19 cellular contexts compared by ENCODE assay signal in the genomic region with DNA sequence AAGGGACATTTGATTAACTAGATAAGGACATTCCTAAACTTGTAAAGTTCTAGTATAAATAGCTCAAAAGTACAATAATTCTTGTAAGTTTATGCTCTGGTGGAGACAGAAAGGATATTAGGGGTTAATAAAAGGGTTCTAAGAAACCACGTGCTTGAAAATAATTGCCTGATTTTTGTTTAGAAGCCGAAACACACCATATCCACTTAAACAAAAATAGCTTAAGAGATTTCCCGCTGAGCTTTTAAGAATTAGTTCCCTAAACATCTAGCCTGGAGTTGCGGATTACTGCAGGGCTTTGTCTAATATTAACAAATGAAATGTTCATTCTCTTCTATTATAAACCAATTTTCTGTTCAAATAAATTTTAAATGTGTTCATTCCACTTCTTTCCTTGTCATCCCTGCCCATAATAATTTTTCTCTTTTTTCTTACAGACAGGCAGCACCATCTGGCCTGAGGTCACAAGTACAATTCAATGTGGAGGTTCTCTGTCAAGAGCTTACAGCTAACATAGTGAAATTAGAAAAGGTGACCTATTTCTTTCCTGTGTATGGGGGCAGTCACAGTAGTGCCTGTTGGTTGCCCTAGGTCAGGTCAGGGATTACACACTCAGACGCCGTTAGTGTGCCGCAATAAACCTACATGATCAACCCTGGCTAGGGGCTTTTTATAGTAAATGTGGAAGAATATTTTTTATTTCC.
DNase-seq lines count a peak whose midpoint lies in the region; ATAC-seq and TF ChIP-seq lines count a peak whose summit lies in the region.
"Had no signal": no experiment of that assay in that cellular context is flagged by ENCODE, and none has a peak within 500 bp of the region (broad histone marks: within the 10 kb centered on the region; RNA-seq: fewer than 3 reads in every experiment).

No MANE protein-coding gene starts in this region.

- peaks cover 18% of the 10 kb centered on the region for H3K4me1 ChIP-seq in adipocyte (ENCODE audit: control insufficient read depth, insufficient read depth, low read length)
- H3K4me1 ChIP-seq in mesendoderm (ENCODE audit: control insufficient read depth, low read depth, low read length) = no peaks in the 10 kb centered on the region
- peaks cover 21% of the 10 kb centered on the region for H3K4me1 ChIP-seq in testis
- H3K4me1 ChIP-seq: BLaER1 had no signal

- H2BK120ac ChIP-seq in mesendoderm (ENCODE audit: low read depth, low read length) = no peak overlapping the region

- no peak overlapping the region for H3K23ac ChIP-seq in mesendoderm (ENCODE audit: low read length)

- H3K56ac ChIP-seq in mesendoderm (ENCODE audit: low read length) = no peak overlapping the region

- H3K36me3 Mint-ChIP-seq in activated CD8-positive, alpha-beta T cell treated with anti-CD3 and anti-CD28 coated beads, Interleukin-2, amount 10 ng/mL, durations not matched to agents 7 days and 5 days (ENCODE audit: low read depth) = peaks cover 10% of the 10 kb centered on the region

- H3K4me2 ChIP-seq in mesendoderm (ENCODE audit: low read length) = no peak overlapping the region
- H3K4me2 ChIP-seq: BLaER1, GM23338 had no signal

- TF ChIP-seq CTCF in testis (IDR thresholded peaks at IDR 0.05) = no peak

- H3K9me3 ChIP-seq in adipocyte (ENCODE audit: control insufficient read depth, low read length) = no peaks in the 10 kb centered on the region
- H3K9me3 ChIP-seq in testis = no peaks in the 10 kb centered on the region
- H3K9me3 ChIP-seq: BLaER1 had no signal

- H3K27me3 Mint-ChIP-seq in activated CD8-positive, alpha-beta T cell treated with anti-CD3 and anti-CD28 coated beads, Interleukin-2, amount 10 ng/mL, durations not matched to agents 7 days and 5 days (ENCODE audit: low read depth) = no peaks in the 10 kb centered on the region

- H2AK5ac ChIP-seq in mesendoderm (ENCODE audit: low read length) = no peak overlapping the region

- peak; percentile 40 for DNase-seq in DMS 273 (lab: John Stamatoyannopoulos, UW; ENCODE audit: unreplicated experiment)
- DNase-seq in DMS 273 treated with DMSO at 0.1 percent for 48 hours (lab: John Stamatoyannopoulos, UW) = no peak
- DNase-seq in adipocyte (ENCODE audit: low read depth) = no peak
- no peak for DNase-seq in mesendoderm
- no peak for DNase-seq in testis
- DNase-seq in EL = no peak
- no peak for DNase-seq in activated CD8-positive, alpha-beta T cell treated with anti-CD3 and anti-CD28 coated beads, Interleukin-2, amount 10 ng/mL, durations not matched to agents 7 days and 5 days
- no peak for DNase-seq in kidney tubule cell (ENCODE audit: low spot score)
- DNase-seq: activated CD4-positive, CD25-positive, alpha-beta regulatory T cell; activated gamma-delta T cell; DMS53; effector CD4-positive, alpha-beta T cell; NCI-H187; stimulated activated CD4-positive, alpha-beta T cell treated with anti-CD3 and anti-CD28 coated beads, Interleukin-1b, Interleukin-23, amount 100 ng/mL, for 48 hours; trophoblast cell had no signal

- peaks cover 98% of the 10 kb centered on the region for H3K36me3 ChIP-seq in adipocyte (ENCODE audit: control insufficient read depth, insufficient read depth, low read length, severe bottlenecking)
- no peaks in the 10 kb centered on the region for H3K36me3 ChIP-seq in mesendoderm (ENCODE audit: control insufficient read depth, insufficient read depth, low read length)
- no peaks in the 10 kb centered on the region for H3K36me3 ChIP-seq in testis (ENCODE audit: low read depth, missing control alignments)
- H3K36me3 ChIP-seq: BLaER1 had no signal

- no peak overlapping the region for H3K4me3 ChIP-seq in adipocyte (ENCODE audit: low read length)
- H3K4me3 ChIP-seq in mesendoderm (ENCODE audit: low read length) = no peak overlapping the region
- H3K4me3 ChIP-seq in testis = no peak overlapping the region
- H3K4me3 ChIP-seq: BLaER1, GM23338 had no signal

- H3K27ac Mint-ChIP-seq in activated CD8-positive, alpha-beta T cell treated with anti-CD3 and anti-CD28 coated beads, Interleukin-2, amount 10 ng/mL, durations not matched to agents 7 days and 5 days = no peak overlapping the region
- H3K27ac Mint-ChIP-seq: GM23338; T-helper 1 cell treated with Interleukin-12 subunit alpha and Interleukin-12 subunit beta and Interleukin-4 antibody, amounts not matched to agents 30 μg/mL and 1 μg/mL, for 36 hours had no signal

- CTCF ChIA-PET in activated CD8-positive, alpha-beta T cell treated with anti-CD3 and anti-CD28 coated beads, Interleukin-2, amount 10 ng/mL, durations not matched to agents 7 days and 5 days (lab: Charles Lee) = interaction anchor here (0.8 to 5.2 kb wide), 2 partner anchors 12 to 13 kb away, joined by 3 to 30 read pairs; no protein-coding TSS in a partner anchor

- H3K79me1 ChIP-seq in mesendoderm (ENCODE audit: low read length) = no peaks in the 10 kb centered on the region

- no peak for ATAC-seq in activated CD8-positive, alpha-beta T cell treated with anti-CD3 and anti-CD28 coated beads, Interleukin-2, amount 10 ng/mL, durations not matched to agents 7 days and 5 days
- ATAC-seq: GM23338 had no signal

- H3K4me3 Mint-ChIP-seq in activated CD8-positive, alpha-beta T cell treated with anti-CD3 and anti-CD28 coated beads, Interleukin-2, amount 10 ng/mL, durations not matched to agents 7 days and 5 days = no peak overlapping the region
- H3K4me3 Mint-ChIP-seq: GM23338; T-helper 1 cell treated with Interleukin-12 subunit alpha and Interleukin-12 subunit beta and Interleukin-4 antibody, amounts not matched to agents 30 μg/mL and 1 μg/mL, for 36 hours had no signal

- H4K5ac ChIP-seq in mesendoderm (ENCODE audit: low read length) = no peak overlapping the region

- no peak for TF ChIP-seq POLR2A in testis (IDR thresholded peaks at IDR 0.05)

- H3K27me3 ChIP-seq in adipocyte (replicated peaks; ENCODE audit: control insufficient read depth, insufficient read depth, low read length) (no peaks in the 10 kb centered on the region), mesendoderm (ENCODE audit: insufficient read depth, low read length, poor library complexity) (no peaks in the 10 kb centered on the region), testis (no peaks in the 10 kb centered on the region)
- H3K27me3 ChIP-seq: BLaER1 had no signal

- no peaks in the 10 kb centered on the region for H3K79me2 ChIP-seq in mesendoderm (ENCODE audit: control insufficient read depth, insufficient read depth, low read length)

- H3K4ac ChIP-seq in mesendoderm (ENCODE audit: low read depth, low read length) = peak overlapping the region; percentile 16

- no CpG with 5 or more reads among the region's 7 CpGs for WGBS in mesendoderm (ENCODE audit: extremely low coverage, insufficient coverage, low lambda C conversion rate)
- 71 to 76% methylated on average over 7 of the region's 7 CpGs for WGBS in testis, 2 donors

- no peaks in the 10 kb centered on the region for H3K4me1 Mint-ChIP-seq in activated CD8-positive, alpha-beta T cell treated with anti-CD3 and anti-CD28 coated beads, Interleukin-2, amount 10 ng/mL, durations not matched to agents 7 days and 5 days (ENCODE audit: low read depth)

- no peak overlapping the region for H3K18ac ChIP-seq in mesendoderm (ENCODE audit: low read length)

- H4K8ac ChIP-seq in mesendoderm (ENCODE audit: low read depth, low read length) = no peak overlapping the region

- intact Hi-C loops in testis (cut with DNase I; ENCODE audit: low total_unique reads) = no loop called here

- POLR2A ChIA-PET in activated CD8-positive, alpha-beta T cell treated with anti-CD3 and anti-CD28 coated beads, Interleukin-2, amount 10 ng/mL, durations not matched to agents 7 days and 5 days (lab: Charles Lee) = no interaction called here

- no peak overlapping the region for H2BK5ac ChIP-seq in mesendoderm (ENCODE audit: low read length)

- H2BK15ac ChIP-seq in mesendoderm (replicated peaks; ENCODE audit: low read depth) = no peak overlapping the region

- no peak overlapping the region for H3K27ac ChIP-seq in mesendoderm (ENCODE audit: low read depth, low read length)
- peak overlapping the region; percentile 20 to 75 for H3K27ac ChIP-seq in testis
- H3K27ac ChIP-seq: 22Rv1, BLaER1 had no signal

- H3K9ac ChIP-seq in adipocyte (ENCODE audit: low read length) = peak overlapping the region; percentile 23
- H3K9ac ChIP-seq in mesendoderm (ENCODE audit: low read length) = no peak overlapping the region
- H3K9ac ChIP-seq: BLaER1 had no signal

- H3K9me3 Mint-ChIP-seq in activated CD8-positive, alpha-beta T cell treated with anti-CD3 and anti-CD28 coated beads, Interleukin-2, amount 10 ng/mL, durations not matched to agents 7 days and 5 days (ENCODE audit: insufficient read depth) = no peaks in the 10 kb centered on the region
- H3K9me3 Mint-ChIP-seq: GM23338; T-helper 1 cell treated with Interleukin-12 subunit alpha and Interleukin-12 subunit beta and Interleukin-4 antibody, amounts not matched to agents 30 μg/mL and 1 μg/mL, for 36 hours had no signal
